In the genomic region with DNA sequence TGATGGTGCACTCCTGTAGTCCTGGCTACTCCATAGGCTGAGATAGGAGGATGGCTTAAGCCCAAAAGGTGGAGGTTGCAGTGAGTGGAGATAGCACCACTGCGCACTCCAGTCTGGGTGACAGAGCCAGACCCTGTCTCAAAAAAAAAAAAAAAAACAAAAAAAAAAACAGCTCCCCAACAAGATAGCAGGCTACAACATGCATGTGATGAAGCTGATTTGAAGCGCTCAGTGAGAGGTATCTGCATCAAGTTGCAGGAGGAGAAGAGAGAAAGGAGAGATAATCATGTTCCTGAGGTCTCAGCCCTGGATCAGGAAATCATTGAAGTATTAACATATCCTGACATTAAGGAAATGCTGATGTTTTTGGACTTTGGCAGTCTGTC, we compare ENCODE assay signal across 9 cellular contexts. TPM values are rescaled to one million over a fixed set of nuclear protein-coding genes. Genes with fewer than 3 reads are reported as not detected.
DNase-seq lines count a peak whose midpoint lies in the region; ATAC-seq, FAIRE-seq and TF ChIP-seq lines count a peak whose summit lies in the region.
"Had no signal": no experiment of that assay in that cellular context is flagged by ENCODE, and none has a peak within 500 bp of the region (broad histone marks: within the 10 kb centered on the region; RNA-seq: fewer than 3 reads in every experiment).

No MANE protein-coding gene starts in this region.

- H3K9me3 ChIP-seq in SK-N-SH (no peaks in the 10 kb centered on the region), Karpas-422 (ENCODE audit: low read length) (no peaks in the 10 kb centered on the region), astrocyte (ENCODE audit: insufficient read depth, low read depth, low read length) (no peaks in the 10 kb centered on the region)

- H3K9me2 ChIP-seq in SK-N-SH (no peaks in the 10 kb centered on the region), Karpas-422 (replicated peaks; ENCODE audit: insufficient read depth, low read length) (no peaks in the 10 kb centered on the region)

- ATAC-seq in SK-N-SH treated with all-trans-retinoic acid at 6 μM for 48 hours: no peak
- no peak for ATAC-seq in HG03342 (IDR thresholded peaks at IDR 0.05; ENCODE audit: unreplicated experiment)
- ATAC-seq in GM18520 (IDR thresholded peaks at IDR 0.05; ENCODE audit: unreplicated experiment): no peak

- H3K9ac ChIP-seq in SK-N-SH: no peak overlapping the region
- peak overlapping the region; percentile 94; the same call in 1 of the 2 replicates for H3K9ac ChIP-seq in Karpas-422 (ENCODE audit: low read length)
- peak overlapping the region; percentile 100 for H3K9ac ChIP-seq in astrocyte (ENCODE audit: low read length)

- FAIRE-seq in astrocyte (lab: Jason Lieb, UNC) (no peak), D721Med (lab: Jason Lieb, UNC) (no peak)
- FAIRE-seq: small intestine had no signal

- no peak for TF ChIP-seq EP300 in SK-N-SH (IDR thresholded peaks at IDR 0.05; ENCODE audit: borderline replicate concordance in 1 of 2, low read depth in 1 of 2, low read length in 1 of 2)

- H3K36me3 Mint-ChIP-seq in astrocyte (ENCODE audit: low read depth, unreplicated experiment) (peaks cover 8% of the 10 kb centered on the region), nephron progenitor cell (ENCODE audit: low read depth) (no peaks in the 10 kb centered on the region)

- WGBS in SK-N-SH (ENCODE audit: low lambda C conversion rate): 87% methylated on average over 2 of the region's 2 CpGs

- TF ChIP-seq RAD21 in SK-N-SH (IDR thresholded peaks at IDR 0.05; ENCODE audit: low read length): no peak

- H3K4me1 ChIP-seq in SK-N-SH (ENCODE audit: control insufficient read depth in 1 of 2, insufficient read depth in 2 of 2, low read depth in 1 of 2, low read length in 1 of 2) (peaks cover 0 to 6% of the 10 kb centered on the region in 2 experiments; a peak in 1 of 4 replicates), Karpas-422 (ENCODE audit: low read length) (peaks cover 61% of the 10 kb centered on the region), astrocyte (ENCODE audit: insufficient read depth, low read length) (peaks cover 4% of the 10 kb centered on the region)

- CTCF ChIA-PET in SK-N-SH (lab: Yijun Ruan, JAX): interaction anchor here (1.0 to 10.3 kb wide), 5 partner anchors 26 to 345 kb away, joined by 3 to 238 read pairs (median 3); a partner anchor contains a TSS

- H2AFZ ChIP-seq in SK-N-SH (ENCODE audit: low read depth): peak overlapping the region; percentile 92
- no peak overlapping the region for H2AFZ ChIP-seq in Karpas-422 (ENCODE audit: low read length)
- peak overlapping the region; percentile 69 for H2AFZ ChIP-seq in astrocyte (ENCODE audit: low read depth, low read length)

- H3K9me3 Mint-ChIP-seq in astrocyte (ENCODE audit: unreplicated experiment) (no peaks in the 10 kb centered on the region), nephron progenitor cell (no peaks in the 10 kb centered on the region)

- H3F3A ChIP-seq in SK-N-SH (replicated peaks; ENCODE audit: insufficient read depth): no peaks in the 10 kb centered on the region

- no peak overlapping the region for H3K27ac Mint-ChIP-seq in astrocyte (ENCODE audit: unreplicated experiment)
- H3K27ac Mint-ChIP-seq in nephron progenitor cell: no peak overlapping the region

- H3K4me3 Mint-ChIP-seq in astrocyte (ENCODE audit: unreplicated experiment) (peak overlapping the region; percentile 96), nephron progenitor cell (peak overlapping the region; percentile 97)

- POLR2A ChIA-PET in SK-N-SH (lab: Yijun Ruan, JAX): interaction anchor here (0.6 to 1.6 kb wide), 13 partner anchors 12 to 193 kb away, joined by 3 to 15 read pairs (median 5); a partner anchor contains a TSS

- H3K4me3 ChIP-seq in SK-N-SH (ENCODE audit: low read depth in 2 of 2, low read length in 1 of 2): no peak overlapping the region
- H3K4me3 ChIP-seq in Karpas-422 (ENCODE audit: low read length): no peak overlapping the region
- no peak overlapping the region for H3K4me3 ChIP-seq in astrocyte (ENCODE audit: insufficient read depth, low read depth, low read length)

- no peak overlapping the region for H3K4me2 ChIP-seq in SK-N-SH
- H3K4me2 ChIP-seq in Karpas-422 (ENCODE audit: low read depth, low read length, poor library complexity, severe bottlenecking): peak overlapping the region; percentile 30
- H3K4me2 ChIP-seq in astrocyte (ENCODE audit: low read length): peak overlapping the region; percentile 96

- no peaks in the 10 kb centered on the region for H3K27me3 ChIP-seq in SK-N-SH (ENCODE audit: insufficient read depth)
- H3K27me3 ChIP-seq in Karpas-422 (ENCODE audit: low read length): no peaks in the 10 kb centered on the region
- no peaks in the 10 kb centered on the region for H3K27me3 ChIP-seq in astrocyte (ENCODE audit: insufficient read depth, low read length)

- DNase-seq in SK-N-SH: no peak
- DNase-seq in Karpas-422: peak; percentile 43
- no peak for DNase-seq in astrocyte (ENCODE audit: low read depth)
- DNase-seq in nephron progenitor cell: no peak
- DNase-seq in D721Med (ENCODE audit: insufficient read length, low spot score): no peak

- peaks cover 0 to 8% of the 10 kb centered on the region in 2 experiments for H3K36me3 ChIP-seq in SK-N-SH (replicated peaks in 1 of 2; ENCODE audit: control insufficient read depth in 1 of 2, insufficient read depth in 2 of 2, low read length in 1 of 2)
- H3K36me3 ChIP-seq in Karpas-422 (ENCODE audit: insufficient read depth, low read length): peaks cover 11% of the 10 kb centered on the region
- no peaks in the 10 kb centered on the region for H3K36me3 ChIP-seq in astrocyte (ENCODE audit: insufficient read depth, low read length)

- TF ChIP-seq CTCF in SK-N-SH (IDR thresholded peaks at IDR 0.05) (no peak), astrocyte (IDR thresholded peaks at IDR 0.05; ENCODE audit: insufficient read depth, low read depth, low read length) (no peak), nephron progenitor cell (IDR thresholded peaks at IDR 0.05) (no peak), D721Med (IDR thresholded peaks at IDR 0.05; ENCODE audit: insufficient read depth, missing control alignments) (no peak)

- H3K27me3 Mint-ChIP-seq in astrocyte (ENCODE audit: low read depth, unreplicated experiment) (no peaks in the 10 kb centered on the region), nephron progenitor cell (ENCODE audit: low read depth, poor library complexity) (peaks cover 4% of the 10 kb centered on the region)

- peak overlapping the region in 1 of 2 experiments; percentile 67; a peak in 2 of 4 replicates for H3K27ac ChIP-seq in SK-N-SH (ENCODE audit: low read depth in 2 of 2, low read length in 1 of 2)
- peak overlapping the region; percentile 55 for H3K27ac ChIP-seq in Karpas-422 (ENCODE audit: low read length)
- H3K27ac ChIP-seq in astrocyte (ENCODE audit: low read depth, low read length): no peak overlapping the region

- H3K4me1 Mint-ChIP-seq in astrocyte (ENCODE audit: low read depth, unreplicated experiment) (peaks cover 2% of the 10 kb centered on the region), nephron progenitor cell (peaks cover 32% of the 10 kb centered on the region)

- peaks cover 15% of the 10 kb centered on the region for H3K79me2 ChIP-seq in SK-N-SH (ENCODE audit: insufficient read depth)
- no peaks in the 10 kb centered on the region for H3K79me2 ChIP-seq in Karpas-422 (ENCODE audit: low read length)
- H3K79me2 ChIP-seq in astrocyte (ENCODE audit: insufficient read depth, low read length): peaks cover 13% of the 10 kb centered on the region

- H4K20me1 ChIP-seq in SK-N-SH (ENCODE audit: insufficient read depth) (no peaks in the 10 kb centered on the region), Karpas-422 (ENCODE audit: insufficient read depth, low read depth, low read length) (peaks cover 10% of the 10 kb centered on the region; the same call in 1 of the 2 replicates), astrocyte (ENCODE audit: insufficient read depth, low read length) (no peaks in the 10 kb centered on the region)

TF ChIP-seq in SK-N-SH, 30 proteins besides CTCF, POLR2A, EP300 and RAD21 (continues in another document):
- TF ChIP-seq ELF1 (IDR thresholded peaks at IDR 0.05) (no peak), FOXM1 (IDR thresholded peaks at IDR 0.05; ENCODE audit: low read depth) (no peak), GATA2 (CRISPR knock-in tag; IDR thresholded peaks at IDR 0.05) (no peak)

TF ChIP-seq in SK-N-SH treated with all-trans-retinoic acid at 6 μM for 48 hours, 23 proteins besides CTCF, POLR2A, EP300 and RAD21 (continues in another document):
- no peak for TF ChIP-seq ZFP30 (CRISPR knock-in tag; IDR thresholded peaks at IDR 0.05)
- TF ChIP-seq, protein P1, sequence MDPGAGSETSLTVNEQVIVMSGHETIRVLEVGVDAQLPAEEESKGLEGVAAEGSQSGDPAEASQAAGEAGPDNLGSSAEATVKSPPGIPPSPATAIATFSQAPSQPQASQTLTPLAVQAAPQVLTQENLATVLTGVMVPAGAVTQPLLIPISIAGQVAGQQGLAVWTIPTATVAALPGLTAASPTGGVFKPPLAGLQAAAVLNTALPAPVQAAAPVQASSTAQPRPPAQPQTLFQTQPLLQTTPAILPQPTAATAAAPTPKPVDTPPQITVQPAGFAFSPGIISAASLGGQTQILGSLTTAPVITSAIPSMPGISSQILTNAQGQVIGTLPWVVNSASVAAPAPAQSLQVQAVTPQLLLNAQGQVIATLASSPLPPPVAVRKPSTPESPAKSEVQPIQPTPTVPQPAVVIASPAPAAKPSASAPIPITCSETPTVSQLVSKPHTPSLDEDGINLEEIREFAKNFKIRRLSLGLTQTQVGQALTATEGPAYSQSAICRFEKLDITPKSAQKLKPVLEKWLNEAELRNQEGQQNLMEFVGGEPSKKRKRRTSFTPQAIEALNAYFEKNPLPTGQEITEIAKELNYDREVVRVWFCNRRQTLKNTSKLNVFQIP (CRISPR knock-in tag; IDR thresholded peaks at IDR 0.05; ENCODE audit: borderline replicate concordance, low read depth): no peak
- no peak for TF ChIP-seq PPARA (CRISPR knock-in tag; IDR thresholded peaks at IDR 0.05; ENCODE audit: borderline replicate concordance)
- TF ChIP-seq CSDC2 (CRISPR knock-in tag; IDR thresholded peaks at IDR 0.05): no peak

RNA-seq across cellular contexts. Expression of a gene that starts 0.6 kb away (rescaled TPM):
- 19.8 and 20.7 TPM in 2 replicates for polyA plus RNA-seq in SK-N-SH (2012; rRNA removed)
- polyA plus RNA-seq in SK-N-SH (2012; cell fraction: cytosol; rRNA removed): 8.5 and 11.6 TPM in 2 replicates
- polyA plus RNA-seq in SK-N-SH (2012; cell fraction: nucleus; rRNA removed): 20.1 and 21.1 TPM in 2 replicates
- total RNA-seq in Karpas-422 (2014; rRNA removed; shearing (Covaris generic); ENCODE audit: low replicate concordance): 19.3 and 30.6 TPM in 2 replicates
- total RNA-seq in astrocyte: 7.3 and 7.5 TPM in 2 replicates

RNA-seq across cellular contexts. Expression of a gene that starts 27.4 kb away (rescaled TPM):
- 27.9 and 32.7 TPM in 2 replicates for polyA plus RNA-seq in SK-N-SH (2012; rRNA removed)
- 17.4 and 22.3 TPM in 2 replicates for polyA plus RNA-seq in SK-N-SH (2012; cell fraction: cytosol; rRNA removed)
- polyA plus RNA-seq in SK-N-SH (2012; cell fraction: nucleus; rRNA removed): 40.8 and 49.0 TPM in 2 replicates
- total RNA-seq in Karpas-422 (2014; rRNA removed; shearing (Covaris generic); ENCODE audit: low replicate concordance): 46.6 and 54.0 TPM in 2 replicates
- 18.7 and 23.1 TPM in 2 replicates for total RNA-seq in astrocyte
